In the genomic region with DNA sequence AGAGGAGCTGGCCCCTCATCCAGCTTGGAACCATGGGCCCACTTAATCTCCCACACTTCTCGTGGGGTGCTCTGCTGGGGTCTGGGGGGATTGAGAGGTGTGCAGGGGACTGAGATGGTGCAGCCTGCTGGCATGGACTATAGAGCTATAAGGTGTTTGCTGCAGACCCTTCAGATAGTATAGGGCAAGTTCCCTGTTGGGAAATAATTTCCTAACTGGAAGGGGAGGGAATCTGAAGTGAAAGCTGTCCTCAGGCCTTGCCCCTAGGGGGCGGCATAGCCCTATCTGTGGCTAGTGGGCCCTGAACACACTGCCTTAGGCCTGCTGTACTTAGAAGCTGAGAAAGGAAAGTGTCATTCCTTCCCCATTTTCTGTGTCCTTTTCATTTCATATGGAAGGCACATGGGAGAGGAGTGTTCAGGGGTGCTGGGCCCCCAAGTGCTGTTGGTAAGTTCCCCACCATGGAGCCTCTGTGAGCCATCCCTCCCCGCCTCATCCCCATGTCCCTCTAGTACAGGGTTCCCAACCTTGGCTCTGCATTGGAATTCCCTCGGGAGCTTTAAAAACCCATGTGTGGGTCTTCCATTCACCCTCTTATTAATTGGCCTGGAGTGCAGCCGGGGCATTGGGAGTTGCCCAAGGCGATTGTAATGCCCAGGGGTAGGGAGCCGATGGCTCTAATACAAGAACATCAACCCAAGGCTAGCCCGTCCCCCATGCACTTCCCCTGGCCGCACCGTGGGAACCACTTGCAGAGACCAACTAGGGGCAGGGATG, we compare ENCODE assay signal across 8 cellular contexts. TPM values are rescaled to one million over a fixed set of nuclear protein-coding genes. Genes with fewer than 3 reads are reported as not detected.
A peak's percentile ranks its signal among the peaks of the same experiment; 100 is the strongest.
DNase-seq lines count a peak whose midpoint lies in the region; ATAC-seq and TF ChIP-seq lines count a peak whose summit lies in the region.

No MANE protein-coding gene starts in this region.

- H4K20me1 ChIP-seq in KMS-11 (ENCODE audit: insufficient read depth) = no peaks in the 10 kb centered on the region

- H3K27ac ChIP-seq in KMS-11 = no peak overlapping the region

- H3K27me3 ChIP-seq in KMS-11 (ENCODE audit: insufficient read depth, low read depth) = no peaks in the 10 kb centered on the region

- peak; percentile 91 for DNase-seq in DMS53 (lab: John Stamatoyannopoulos, UW)
- DNase-seq in OCI-M1 (lab: John Stamatoyannopoulos, UW) = peak; percentile 83
- DNase-seq in activated effector memory CD4-positive, alpha-beta T cell treated with Interleukin-2 at 50 U/mL for 16 hours = peak; percentile 19
- DNase-seq in foreskin melanocyte = peak; percentile 49
- DNase-seq in omental fat pad (ENCODE audit: low spot score) = peak; percentile 37

- H2AFZ ChIP-seq in KMS-11 (ENCODE audit: low read depth) = no peak overlapping the region

- no peak overlapping the region for H3K9ac ChIP-seq in KMS-11

- ATAC-seq in omental fat pad (ENCODE audit: low FRiP score) = peak; percentile 25
- no peak for ATAC-seq in GM18520 (IDR thresholded peaks at IDR 0.05; ENCODE audit: unreplicated experiment)
- ATAC-seq in GM21360 (IDR thresholded peaks at IDR 0.05; ENCODE audit: unreplicated experiment) = no peak

- H3K4me3 ChIP-seq in KMS-11 (IDR thresholded peaks at IDR 0.05; ENCODE audit: insufficient read depth, low read depth, low read length) = no peak overlapping the region

- peak; percentile 90 for TF ChIP-seq CTCF in KMS-11 (conservative IDR thresholded peaks at IDR 0.05; ENCODE audit: low read depth, low read length)
- no peak for TF ChIP-seq CTCF in omental fat pad (IDR thresholded peaks at IDR 0.05)

- peaks cover 19% of the 10 kb centered on the region for H3K4me1 ChIP-seq in KMS-11 (ENCODE audit: low read depth, poor library complexity, severe bottlenecking)

- H3K79me2 ChIP-seq in KMS-11 (ENCODE audit: insufficient read depth, low read depth) = no peaks in the 10 kb centered on the region

- peaks cover 6% of the 10 kb centered on the region; the same call in 1 of the 2 replicates for H3K36me3 ChIP-seq in KMS-11 (ENCODE audit: insufficient read depth)

- H3K4me2 ChIP-seq in KMS-11 = no peak overlapping the region

RNA-seq across cellular contexts. Expression of a gene that starts 19.7 kb away (rescaled TPM):
- total RNA-seq in omental fat pad = 10 to 100 TPM; 37.4 to 59.4 (median 47.3) TPM

RNA-seq across cellular contexts. Expression of a gene that starts 36.4 kb away (rescaled TPM):
- total RNA-seq in omental fat pad = not detected

Comparison
In these comparisons a context has a peak if more than half of its experiments do, and no peak if none do; other contexts are left out.
1. DNase-seq: peak in every context shown above with its lines; median percentile 91 in DMS53; 83 in OCI-M1; 49 in foreskin melanocyte; 37 in omental fat pad; 19 in activated effector memory CD4-positive, alpha-beta T cell treated with Interleukin-2 at 50 U/mL for 16 hours.